ENCODE assay signal across 3 cellular contexts in genomic region chr3:142752605-142753004, GRCh38. TPM values are rescaled to one million over a fixed set of nuclear protein-coding genes. Genes with fewer than 3 reads are reported as not detected.
DNase-seq lines count a peak whose midpoint lies in the region; ATAC-seq, FAIRE-seq and TF ChIP-seq lines count a peak whose summit lies in the region.
"Not testable (repeated sequence)": the region's sequence is repeated elsewhere in the genome, so short reads cannot be mapped to it uniquely, and the experiment has no call there.
"Had no signal": no experiment of that assay in that cellular context is flagged by ENCODE, and none has a peak within 500 bp of the region (broad histone marks: within the 10 kb centered on the region; RNA-seq: fewer than 3 reads in every experiment).

No MANE protein-coding gene starts in this region.

- not testable (repeated sequence) for H3K4me2 ChIP-seq in HepG2 (ENCODE audit: low read depth, low read length)

- DNase-seq in HepG2 (ENCODE audit: low spot score) = peak; percentile 6
- DNase-seq in nephron progenitor cell = not testable (repeated sequence)

- not testable (repeated sequence) for H3K9me3 ChIP-seq in HepG2 (ENCODE audit: low read length)

- not testable (repeated sequence) for TF ChIP-seq RAD21 in HepG2 (CRISPR knock-in tag; IDR thresholded peaks at IDR 0.05)

- TF ChIP-seq CTCF in HepG2 (CRISPR knock-in tag; IDR thresholded peaks at IDR 0.05); nephron progenitor cell (IDR thresholded peaks at IDR 0.05): not testable (repeated sequence)

- H4K20me1 ChIP-seq in HepG2 (ENCODE audit: insufficient read depth, low read length) = not testable (repeated sequence)

- H3K9me3 Mint-ChIP-seq in nephron progenitor cell = peaks cover 20% of the 10 kb centered on the region

- peak overlapping the region; percentile 47 for H3K27ac Mint-ChIP-seq in nephron progenitor cell

- not testable (repeated sequence) for H3K4me3 Mint-ChIP-seq in nephron progenitor cell

- not testable (repeated sequence) for H3K36me3 ChIP-seq in HepG2 (replicated peaks in 1 of 2; ENCODE audit: control insufficient read depth in 1 of 2, insufficient read depth in 2 of 2, low read length in 2 of 2)

- H3K4me3 ChIP-seq in HepG2 (replicated peaks in 1 of 3; ENCODE audit: insufficient read depth in 1 of 3, low read depth in 2 of 3, low read length in 3 of 3) = not testable (repeated sequence)

- not testable (repeated sequence) for BruUV-seq in HepG2 (replicated peaks; lab: Mats Ljungman, UMichigan)

- CTCF ChIA-PET in HepG2 (lab: Yijun Ruan, JAX; ENCODE audit: low intra/inter-chr PET ratio, low total read pairs) = not testable (repeated sequence)

- 6% methylated on average over 4 of the region's 4 CpGs for WGBS in HepG2 (ENCODE audit: low lambda C conversion rate)

- not testable (repeated sequence) for ATAC-seq in HepG2

- H3K36me3 Mint-ChIP-seq in nephron progenitor cell (ENCODE audit: low read depth) = peaks cover 64% of the 10 kb centered on the region

- in situ Hi-C loops in HepG2 (cut with HindIII; ENCODE audit: extremely low pct_ligation_motif_present, low pct_unique_long_range_greater_than_20kb) = not testable (repeated sequence)

- not testable (repeated sequence) for H3K4me1 Mint-ChIP-seq in nephron progenitor cell

- intact Hi-C loops in HepG2 (cut with micrococcal nuclease; ENCODE audit: unreplicated experiment) = not testable (repeated sequence)

- peaks cover 22% of the 10 kb centered on the region for H3K4me1 ChIP-seq in HepG2 (ENCODE audit: insufficient read depth, low read length)

- not testable (repeated sequence) for H3K27me3 ChIP-seq in HepG2 (ENCODE audit: control insufficient read depth in 1 of 2, insufficient read depth in 2 of 2, low read length in 2 of 2)

- H3K9ac ChIP-seq in HepG2 (ENCODE audit: insufficient read depth, low read depth, low read length) = not testable (repeated sequence)

- not testable (repeated sequence) for H3K27ac ChIP-seq in HepG2 (ENCODE audit: extremely low read length, insufficient read depth, low read length)

- H3K27me3 Mint-ChIP-seq in nephron progenitor cell (ENCODE audit: low read depth, poor library complexity) = not testable (repeated sequence)

- not testable (repeated sequence) for H2AFZ ChIP-seq in HepG2 (ENCODE audit: low read length)

- not testable (repeated sequence) for TF ChIP-seq EP300 in HepG2 (IDR thresholded peaks at IDR 0.05; ENCODE audit: low read depth in 2 of 2, low read length in 2 of 2); HepG2 (CRISPR knock-in tag; IDR thresholded peaks at IDR 0.05; ENCODE audit: borderline replicate concordance)

- POLR2A ChIA-PET in HepG2 (lab: Yijun Ruan, JAX) = not testable (repeated sequence)

- not testable (repeated sequence) for FAIRE-seq in HepG2 (lab: Jason Lieb, UNC)

- not testable (repeated sequence) for H3K79me2 ChIP-seq in HepG2 (ENCODE audit: insufficient read depth, low read length)

- TF ChIP-seq POLR2A in HepG2 (IDR thresholded peaks at IDR 0.05; ENCODE audit: insufficient read depth in 1 of 2, low read depth in 2 of 2, low read length in 2 of 2) = not testable (repeated sequence)

TF ChIP-seq in HepG2, 621 proteins besides CTCF, POLR2A, EP300 and RAD21 (continues in another document):
- TF ChIP-seq SALL1 (CRISPR knock-in tag; IDR thresholded peaks at IDR 0.05) (peak; percentile 63), FOXP1 (CRISPR knock-in tag; IDR thresholded peaks at IDR 0.05) (peak; percentile 71), TCF12 (CRISPR knock-in tag; IDR thresholded peaks at IDR 0.05) (0 out of 2 replicates have a peak, but pooled peaks have one; percentile 51), NR2F6 (CRISPR knock-in tag; IDR thresholded peaks at IDR 0.05) (peak; percentile 74), FOXA3 (CRISPR knock-in tag; IDR thresholded peaks at IDR 0.05) (peak; percentile 43; the same call in 1 of the 2 replicates), HOMEZ (CRISPR knock-in tag; IDR thresholded peaks at IDR 0.05; ENCODE audit: low read depth) (peak; percentile 81; the same call in 1 of the 2 replicates), FOXP4 (CRISPR knock-in tag; IDR thresholded peaks at IDR 0.05) (peak; percentile 56)
- not testable (repeated sequence) for TF ChIP-seq FOXP1, TCF12, NR2F6 (IDR thresholded peaks at IDR 0.05)

RNA-seq across cellular contexts. Expression of gene TRPC1, which starts 28.8 kb away (rescaled TPM):
- total RNA-seq in HepG2 (2016; rRNA removed; fragmentation: Illumina TruSeq; extraction: Trizol) = 7.6 and 10.8 TPM in 2 replicates
- 17.8 and 21.7 TPM in 2 replicates for total RNA-seq in HepG2 (2016; cell fraction: cytosol; rRNA removed; fragmentation: Illumina TruSeq; extraction: Trizol; ENCODE audit: low read depth)
- total RNA-seq in HepG2 (2016; cell fraction: insoluble cytoplasmic fraction; rRNA removed; fragmentation: Illumina TruSeq; extraction: Trizol) = 8.0 and 11.6 TPM in 2 replicates
- total RNA-seq in HepG2 (2016; cell fraction: membrane; rRNA removed; fragmentation: Illumina TruSeq; extraction: Trizol) = 10.1 and 10.8 TPM in 2 replicates
- 25.9 and 26.7 TPM in 2 replicates for total RNA-seq in HepG2 (2016; cell fraction: nucleus; rRNA removed; fragmentation: Illumina TruSeq; extraction: Trizol)
- polyA plus RNA-seq in HepG2 (2011; rRNA removed) = 12.2 and 13.1 TPM in 2 replicates
- polyA plus RNA-seq in HepG2 (2011; cell fraction: cytosol; rRNA removed) = 9.7 and 12.9 TPM in 2 replicates
- 19.6 and 23.1 TPM in 2 replicates for polyA plus RNA-seq in HepG2 (2011; cell fraction: nucleus; rRNA removed)
- polyA plus RNA-seq in HepG2 (2012) = 9.4 and 11.9 TPM in 2 replicates
- 0.45 and 1.3 TPM in 2 replicates for polyA plus RNA-seq in HepG2 (2016; cell fraction: cytosol; fragmentation: Illumina TruSeq; extraction: Trizol; ENCODE audit: low read depth)
- 4.4 and 4.9 TPM in 2 replicates for polyA plus RNA-seq in HepG2 (2016; cell fraction: insoluble cytoplasmic fraction; fragmentation: Illumina TruSeq; extraction: Trizol; ENCODE audit: low read depth)
- 2.0 and 2.4 TPM in 2 replicates for polyA plus RNA-seq in HepG2 (2016; cell fraction: membrane; fragmentation: Illumina TruSeq; extraction: Trizol; ENCODE audit: low read depth)
- 16.4 and 19.8 TPM in 2 replicates for polyA plus RNA-seq in HepG2 (2016; cell fraction: nucleus; fragmentation: Illumina TruSeq; extraction: Trizol; ENCODE audit: insufficient read depth, low read depth)
- 5.0 and 24.4 TPM in 2 replicates for polyA minus RNA-seq in HepG2 (2011; rRNA and poly(A)+ RNA removed; ENCODE audit: low replicate concordance)
- 17.5 and 21.8 TPM in 2 replicates for polyA minus RNA-seq in HepG2 (2011; cell fraction: cytosol; rRNA and poly(A)+ RNA removed)
- polyA minus RNA-seq in HepG2 (2011; cell fraction: nucleus; rRNA and poly(A)+ RNA removed) = 107 and 114 TPM in 2 replicates
- polyA plus RNA-seq: CD14-positive monocyte had no signal
